In the genomic region with DNA sequence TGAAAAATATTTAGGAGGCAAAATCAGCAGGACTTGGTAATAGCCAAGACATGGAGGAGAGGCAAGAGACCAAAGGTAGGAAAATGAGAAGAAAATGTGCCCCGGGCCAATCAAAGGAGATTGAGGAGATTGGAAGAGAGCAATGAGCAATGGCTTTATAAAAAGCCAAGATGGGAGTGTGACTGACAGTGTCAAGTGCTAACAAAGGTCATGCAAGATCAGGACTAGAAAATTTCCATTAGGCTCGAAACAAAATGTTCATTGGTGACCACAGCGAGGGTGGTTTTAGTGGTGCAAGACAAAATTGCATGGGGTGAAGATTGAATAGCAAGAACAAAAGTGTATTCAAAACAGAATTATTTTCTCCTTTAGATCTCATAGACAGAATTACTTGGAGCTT, we compare ENCODE assay signal across 29 cellular contexts.
"Had no signal": no experiment of that assay in that cellular context is flagged by ENCODE, and none has a peak within 500 bp of the region (broad histone marks: within the 10 kb centered on the region; RNA-seq: fewer than 3 reads in every experiment).

No MANE protein-coding gene starts in this region.

- H3K36me3 ChIP-seq: adrenal gland, colonic mucosa, esophagus squamous epithelium, heart left ventricle, WERI-Rb-1 had no signal

- H3K27me3 ChIP-seq: adrenal gland, body of pancreas, colonic mucosa had no signal

- H3K4me3 ChIP-seq: adrenal gland, body of pancreas, colonic mucosa, esophagus squamous epithelium, heart left ventricle had no signal

- H3K9me3 ChIP-seq: adrenal gland, body of pancreas, colonic mucosa, esophagus squamous epithelium, heart left ventricle had no signal

- ATAC-seq: activated CD4-positive, CD25-positive, alpha-beta regulatory T cell treated with anti-CD3 and anti-CD28 coated beads, Interleukin-2, amount 50 U/mL, for 24 hours; activated CD8-positive, alpha-beta T cell treated with anti-CD3 and anti-CD28 coated beads for 36 hours; activated T-cell treated with anti-CD3 and anti-CD28 coated beads, Interleukin-2, amount 50 U/mL, for 4 hours; activated T-helper 17 cell treated with anti-CD3 and anti-CD28 coated beads, Interleukin-2, amount 50 U/mL, for 72 hours; body of pancreas; T-helper 17 cell had no signal

- H3K4me1 ChIP-seq: adrenal gland, body of pancreas, colonic mucosa, esophagus squamous epithelium, heart left ventricle had no signal

- H3K27ac ChIP-seq: adrenal gland, body of pancreas, colonic mucosa, epithelial cell of prostate, esophagus squamous epithelium, heart left ventricle, WERI-Rb-1 had no signal

- DNase-seq: activated B cell treated with CpG ODN at 0.5 μM for 24 hours; activated CD4-positive, alpha-beta T cell treated with anti-CD3 and anti-CD28 coated beads for 48 hours; activated CD4-positive, alpha-beta T cell treated with anti-CD3 and anti-CD28 coated beads, Interleukin-2, amount 50 U/mL, for 1 hour; activated CD4-positive, alpha-beta T cell treated with anti-CD3 and anti-CD28 coated beads, Interleukin-2, amount 50 U/mL, for 48 hours; activated CD8-positive, alpha-beta memory T cell treated with anti-CD3 and anti-CD28 coated beads for 24 hours; activated CD8-positive, alpha-beta T cell treated with anti-CD3 and anti-CD28 coated beads for 36 hours; activated effector memory CD4-positive, alpha-beta T cell treated with Interleukin-2 at 50 U/mL for 16 hours; activated gamma-delta T cell treated with Interleukin-2 at 50 U/mL for 16 hours; activated naive CD4-positive, alpha-beta T cell treated with anti-CD3 and anti-CD28 coated beads, Interleukin-2, amount 50 U/mL, for 16 hours; activated naive CD4-positive, alpha-beta T cell treated with Interleukin-2 at 50 U/mL for 16 hours; activated T-cell treated with anti-CD3 and anti-CD28 coated beads, Interleukin-2, amount 50 U/mL, for 4 hours; adrenal gland; amygdala; aorta; body of pancreas; central memory CD4-positive, alpha-beta T cell; cerebellar nuclear complex; colonic mucosa; effector CD8-positive, alpha-beta T cell; esophagus squamous epithelium; glutamatergic neuron; heart left ventricle; T-helper 1 cell; T-helper 17 cell; T1000; WERI-Rb-1 had no signal
